In the genomic region with DNA sequence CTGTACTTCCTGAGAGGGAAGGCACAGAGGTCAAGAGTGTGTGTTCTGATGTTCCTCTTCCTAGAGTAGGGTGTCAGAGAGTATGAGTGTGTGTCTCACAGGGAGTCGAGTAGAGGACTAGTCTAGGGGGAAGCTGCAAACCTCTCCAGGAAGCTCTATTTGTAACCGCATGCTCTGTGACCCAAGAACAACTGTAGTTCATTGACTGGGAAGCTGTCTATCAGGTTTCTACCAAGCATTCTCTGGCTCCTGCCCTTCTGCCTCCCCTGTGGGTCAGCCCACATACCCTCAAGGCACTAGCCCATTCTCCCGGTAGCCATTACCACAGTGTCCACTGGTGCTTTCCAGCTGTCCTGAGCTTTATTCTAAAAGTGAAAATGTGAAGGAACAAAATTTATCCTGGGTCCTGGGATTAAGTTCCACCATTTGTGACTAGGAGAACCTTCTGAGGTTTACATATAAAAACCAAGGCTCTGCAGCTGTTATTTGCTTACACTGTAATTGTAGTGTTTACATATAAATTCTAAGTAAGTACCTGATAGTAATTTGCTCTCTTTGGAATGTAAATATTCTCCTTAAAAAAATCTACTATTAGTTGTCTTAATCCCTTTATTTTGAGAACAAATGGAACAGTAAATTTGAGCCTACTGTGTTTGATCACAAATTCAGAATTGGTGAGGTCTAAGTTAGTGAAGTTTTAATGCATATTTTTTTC, we compare ENCODE assay signal across 12 cellular contexts. TPM values are rescaled to one million over a fixed set of nuclear protein-coding genes. Genes with fewer than 3 reads are reported as not detected.
A peak's percentile ranks its signal among the peaks of the same experiment; 100 is the strongest.
DNase-seq lines count a peak whose midpoint lies in the region; ATAC-seq lines count a peak whose summit lies in the region.
"Had no signal": no experiment of that assay in that cellular context is flagged by ENCODE, and none has a peak within 500 bp of the region (broad histone marks: within the 10 kb centered on the region; RNA-seq: fewer than 3 reads in every experiment).

No MANE protein-coding gene starts in this region.

- H3K4me3 Mint-ChIP-seq in activated CD8-positive, alpha-beta T cell treated with anti-CD3 and anti-CD28 coated beads, Interleukin-2, amount 10 ng/mL, durations not matched to agents 7 days and 5 days = no peak overlapping the region
- H3K4me3 Mint-ChIP-seq: activated CD4-positive, alpha-beta T cell treated with anti-CD3 and anti-CD28 coated beads, Interleukin-2, amount 10 ng/mL, durations not matched to agents 24 days and 14 days; CD14-positive monocyte; GM23338 had no signal

- H3K36me3 Mint-ChIP-seq in activated CD8-positive, alpha-beta T cell treated with anti-CD3 and anti-CD28 coated beads, Interleukin-2, amount 10 ng/mL, durations not matched to agents 7 days and 5 days (ENCODE audit: low read depth) = no peaks in the 10 kb centered on the region
- H3K36me3 Mint-ChIP-seq: CD14-positive monocyte had no signal

- H3K4me1 Mint-ChIP-seq in activated CD8-positive, alpha-beta T cell treated with anti-CD3 and anti-CD28 coated beads, Interleukin-2, amount 10 ng/mL, durations not matched to agents 7 days and 5 days (ENCODE audit: low read depth) = no peaks in the 10 kb centered on the region
- H3K4me1 Mint-ChIP-seq: activated CD4-positive, alpha-beta T cell treated with anti-CD3 and anti-CD28 coated beads, Interleukin-2, amount 10 ng/mL, durations not matched to agents 24 days and 14 days; CD14-positive monocyte had no signal

- no peaks in the 10 kb centered on the region for H3K9me3 Mint-ChIP-seq in activated CD8-positive, alpha-beta T cell treated with anti-CD3 and anti-CD28 coated beads, Interleukin-2, amount 10 ng/mL, durations not matched to agents 7 days and 5 days (ENCODE audit: insufficient read depth)
- H3K9me3 Mint-ChIP-seq: activated CD4-positive, alpha-beta T cell treated with anti-CD3 and anti-CD28 coated beads, Interleukin-2, amount 10 ng/mL, durations not matched to agents 24 days and 14 days; GM23338 had no signal

- CTCF ChIA-PET in activated CD8-positive, alpha-beta T cell treated with anti-CD3 and anti-CD28 coated beads, Interleukin-2, amount 10 ng/mL, durations not matched to agents 7 days and 5 days (lab: Charles Lee) = no interaction called here

- ATAC-seq in activated CD8-positive, alpha-beta T cell treated with anti-CD3 and anti-CD28 coated beads, Interleukin-2, amount 10 ng/mL, durations not matched to agents 7 days and 5 days = no peak
- ATAC-seq in GM18511 (IDR thresholded peaks at IDR 0.05; ENCODE audit: unreplicated experiment) = no peak
- ATAC-seq in HG03565 (IDR thresholded peaks at IDR 0.05; ENCODE audit: unreplicated experiment) = no peak
- ATAC-seq in GM19395 (IDR thresholded peaks at IDR 0.05; ENCODE audit: unreplicated experiment) = no peak
- ATAC-seq: GM23338 had no signal

- no peak overlapping the region for H3K27ac Mint-ChIP-seq in activated CD8-positive, alpha-beta T cell treated with anti-CD3 and anti-CD28 coated beads, Interleukin-2, amount 10 ng/mL, durations not matched to agents 7 days and 5 days
- H3K27ac Mint-ChIP-seq: activated CD4-positive, alpha-beta T cell treated with anti-CD3 and anti-CD28 coated beads, Interleukin-2, amount 10 ng/mL, durations not matched to agents 24 days and 14 days; CD14-positive monocyte; GM23338 had no signal

- POLR2A ChIA-PET in activated CD8-positive, alpha-beta T cell treated with anti-CD3 and anti-CD28 coated beads, Interleukin-2, amount 10 ng/mL, durations not matched to agents 7 days and 5 days (lab: Charles Lee) = no interaction called here

- DNase-seq in DMS79 (lab: John Stamatoyannopoulos, UW) (peak; percentile 52), KG1 (lab: John Stamatoyannopoulos, UW) (peak; percentile 67), NCI-H510A (lab: John Stamatoyannopoulos, UW) (peak; percentile 42), islet precursor cell (peak; percentile 52)
- DNase-seq in activated CD8-positive, alpha-beta T cell treated with anti-CD3 and anti-CD28 coated beads, Interleukin-2, amount 10 ng/mL, durations not matched to agents 7 days and 5 days = no peak
- DNase-seq: activated CD4-positive, alpha-beta T cell treated with anti-CD3 and anti-CD28 coated beads, Interleukin-2, amount 10 ng/mL, durations not matched to agents 24 days and 14 days; substantia nigra had no signal

- no peaks in the 10 kb centered on the region for H3K27me3 Mint-ChIP-seq in activated CD8-positive, alpha-beta T cell treated with anti-CD3 and anti-CD28 coated beads, Interleukin-2, amount 10 ng/mL, durations not matched to agents 7 days and 5 days (ENCODE audit: low read depth)

RNA-seq across cellular contexts. Expression of gene MYRIP, which starts 40.7 kb away (rescaled TPM):
- total RNA-seq in activated CD8-positive, alpha-beta T cell treated with anti-CD3 and anti-CD28 coated beads, Interleukin-2, amount 10 ng/mL, durations not matched to agents 7 days and 5 days = not detected
- total RNA-seq: activated CD4-positive, alpha-beta T cell treated with anti-CD3 and anti-CD28 coated beads, Interleukin-2, amount 10 ng/mL, durations not matched to agents 24 days and 14 days had no signal
